ENCODE assay signal across 15 cellular contexts in genomic region chr7:128859232-128860157, GRCh38. TPM values are rescaled to one million over a fixed set of nuclear protein-coding genes. Genes with fewer than 3 reads are reported as not detected.
A peak's percentile ranks its signal among the peaks of the same experiment; 100 is the strongest.
DNase-seq lines count a peak whose midpoint lies in the region; ATAC-seq and TF ChIP-seq lines count a peak whose summit lies in the region.
"Had no signal": no experiment of that assay in that cellular context is flagged by ENCODE, and none has a peak within 500 bp of the region (broad histone marks: within the 10 kb centered on the region; RNA-seq: fewer than 3 reads in every experiment).

No MANE protein-coding gene starts in this region.

- H3K36me3 ChIP-seq in uterus: no peaks in the 10 kb centered on the region
- H3K36me3 ChIP-seq: left lung had no signal

- peaks cover 5% of the 10 kb centered on the region for H3K36me3 Mint-ChIP-seq in activated CD4-positive, alpha-beta memory T cell treated with anti-CD3 and anti-CD28 coated beads, Interleukin-2, amount 10 ng/mL, durations not matched to agents 7 days and 5 days (ENCODE audit: low read depth)
- peaks cover 5% of the 10 kb centered on the region for H3K36me3 Mint-ChIP-seq in activated CD4-positive, alpha-beta memory T cell treated with anti-CD3 and anti-CD28 coated beads for 36 hours
- H3K36me3 Mint-ChIP-seq in chondrocyte (ENCODE audit: low read depth): peaks cover 17% of the 10 kb centered on the region
- H3K36me3 Mint-ChIP-seq in nephron progenitor cell (ENCODE audit: low read depth): peaks cover 1% of the 10 kb centered on the region

- H3K27ac ChIP-seq in uterus: peak overlapping the region; percentile 72 to 84
- H3K27ac ChIP-seq: spleen had no signal

- no peak for DNase-seq in activated CD4-positive, alpha-beta memory T cell treated with anti-CD3 and anti-CD28 coated beads, Interleukin-2, amount 10 ng/mL, durations not matched to agents 7 days and 5 days
- no peak for DNase-seq in activated CD4-positive, alpha-beta memory T cell treated with anti-CD3 and anti-CD28 coated beads for 36 hours
- no peak for DNase-seq in chondrocyte (ENCODE audit: low spot score)
- no peak for DNase-seq in nephron progenitor cell
- DNase-seq in uterus: peak in 1 of 2 donors; percentile 54
- no peak for DNase-seq in GM13976 (ENCODE audit: low spot score)
- no peak for DNase-seq in GM10248 (ENCODE audit: extremely low spot score)
- DNase-seq: DMS153, NCI-H1694, spleen had no signal

- CTCF ChIA-PET in activated CD4-positive, alpha-beta memory T cell treated with anti-CD3 and anti-CD28 coated beads, Interleukin-2, amount 10 ng/mL, durations not matched to agents 7 days and 5 days (lab: Charles Lee): interaction anchor here (2.6 kb wide), 1 partner anchor 24 kb away, joined by 13 read pairs; no protein-coding TSS in a partner anchor
- CTCF ChIA-PET in activated CD4-positive, alpha-beta memory T cell treated with anti-CD3 and anti-CD28 coated beads for 36 hours (lab: Charles Lee): interaction anchor here (0.6 to 1.4 kb wide), 3 partner anchors 17 to 49 kb away, joined by 3 to 9 read pairs (median 7); no protein-coding TSS in a partner anchor
- CTCF ChIA-PET in GM10248 (lab: Yijun Ruan, JAX): interaction anchor here (0.7 to 4.5 kb wide), 6 partner anchors 12 to 359 kb away, joined by 3 to 20 read pairs (median 4); no protein-coding TSS in a partner anchor

- no peaks in the 10 kb centered on the region for H3K27me3 Mint-ChIP-seq in activated CD4-positive, alpha-beta memory T cell treated with anti-CD3 and anti-CD28 coated beads, Interleukin-2, amount 10 ng/mL, durations not matched to agents 7 days and 5 days
- peaks cover 1% of the 10 kb centered on the region for H3K27me3 Mint-ChIP-seq in activated CD4-positive, alpha-beta memory T cell treated with anti-CD3 and anti-CD28 coated beads for 36 hours
- H3K27me3 Mint-ChIP-seq in chondrocyte (ENCODE audit: low read depth): no peaks in the 10 kb centered on the region
- H3K27me3 Mint-ChIP-seq in nephron progenitor cell (ENCODE audit: low read depth, poor library complexity): peaks cover 10% of the 10 kb centered on the region

- in situ Hi-C loops in GM13976 (cut with MboI; ENCODE audit: low sequenced_read_pairs, unreplicated experiment): no loop called here

- intact Hi-C loops in activated CD4-positive, alpha-beta memory T cell treated with anti-CD3 and anti-CD28 coated beads for 36 hours (cut with micrococcal nuclease): loop anchor here (10.0 kb wide), 2 partner anchors 405 to 435 kb away; partner anchors contain the start of gene HILPDA
- intact Hi-C loops in uterus (cut with DNase I; ENCODE audit: low total_unique reads): no loop called here

- ATAC-seq in GM21576 (IDR thresholded peaks at IDR 0.05; ENCODE audit: unreplicated experiment): no peak
- ATAC-seq: left lung had no signal

- H3K4me1 Mint-ChIP-seq in activated CD4-positive, alpha-beta memory T cell treated with anti-CD3 and anti-CD28 coated beads, Interleukin-2, amount 10 ng/mL, durations not matched to agents 7 days and 5 days: peaks cover 29% of the 10 kb centered on the region
- H3K4me1 Mint-ChIP-seq in activated CD4-positive, alpha-beta memory T cell treated with anti-CD3 and anti-CD28 coated beads for 36 hours (ENCODE audit: low read depth): peaks cover 10% of the 10 kb centered on the region
- peaks cover 12% of the 10 kb centered on the region for H3K4me1 Mint-ChIP-seq in chondrocyte (ENCODE audit: low read depth)
- H3K4me1 Mint-ChIP-seq in nephron progenitor cell: peaks cover 43% of the 10 kb centered on the region

- H3K4me3 ChIP-seq in uterus: no peak overlapping the region
- H3K4me3 ChIP-seq: left lung, spleen, testis had no signal

- no peaks in the 10 kb centered on the region for H3K9me3 Mint-ChIP-seq in activated CD4-positive, alpha-beta memory T cell treated with anti-CD3 and anti-CD28 coated beads, Interleukin-2, amount 10 ng/mL, durations not matched to agents 7 days and 5 days
- no peaks in the 10 kb centered on the region for H3K9me3 Mint-ChIP-seq in activated CD4-positive, alpha-beta memory T cell treated with anti-CD3 and anti-CD28 coated beads for 36 hours
- H3K9me3 Mint-ChIP-seq in chondrocyte (ENCODE audit: low read depth) (no peaks in the 10 kb centered on the region), nephron progenitor cell (no peaks in the 10 kb centered on the region)
- H3K9me3 Mint-ChIP-seq: activated T-helper 2 cell treated with anti-CD3 and anti-CD28 coated beads, Interferon-gamma antibody, Interleukin-2, Interleukin-4, amounts not matched to agents 10 μg/mL and 5 μg/mL and 100 μg/mL, durations not matched to agents 14 hours and 24 hours and 36 hours had no signal

- H3K4me3 Mint-ChIP-seq in activated CD4-positive, alpha-beta memory T cell treated with anti-CD3 and anti-CD28 coated beads, Interleukin-2, amount 10 ng/mL, durations not matched to agents 7 days and 5 days: no peak overlapping the region
- no peak overlapping the region for H3K4me3 Mint-ChIP-seq in activated CD4-positive, alpha-beta memory T cell treated with anti-CD3 and anti-CD28 coated beads for 36 hours
- no peak overlapping the region for H3K4me3 Mint-ChIP-seq in chondrocyte (ENCODE audit: unreplicated experiment)
- no peak overlapping the region for H3K4me3 Mint-ChIP-seq in nephron progenitor cell

- no peaks in the 10 kb centered on the region for H3K9me3 ChIP-seq in uterus
- H3K9me3 ChIP-seq: left lung, spleen, testis had no signal

- TF ChIP-seq CTCF in chondrocyte (IDR thresholded peaks at IDR 0.05) (no peak), nephron progenitor cell (IDR thresholded peaks at IDR 0.05) (no peak), uterus (IDR thresholded peaks at IDR 0.05) (no peak), GM13976 (IDR thresholded peaks at IDR 0.05; ENCODE audit: borderline replicate concordance, control extremely low read depth, extremely low read depth, insufficient read depth, missing control alignments) (no peak), GM10248 (IDR thresholded peaks at IDR 0.05; ENCODE audit: control extremely low read depth, extremely low read depth, low read depth, missing control alignments) (no peak)

- TF ChIP-seq POLR2A in uterus (IDR thresholded peaks at IDR 0.05): peak in 1 of 2 donors; percentile 16

- H3K27ac Mint-ChIP-seq in activated CD4-positive, alpha-beta memory T cell treated with anti-CD3 and anti-CD28 coated beads, Interleukin-2, amount 10 ng/mL, durations not matched to agents 7 days and 5 days: peak overlapping the region; percentile 33
- no peak overlapping the region for H3K27ac Mint-ChIP-seq in activated CD4-positive, alpha-beta memory T cell treated with anti-CD3 and anti-CD28 coated beads for 36 hours
- peak overlapping the region; percentile 49 for H3K27ac Mint-ChIP-seq in chondrocyte (ENCODE audit: unreplicated experiment)
- H3K27ac Mint-ChIP-seq in nephron progenitor cell: peak overlapping the region; percentile 81
- H3K27ac Mint-ChIP-seq: activated T-helper 2 cell treated with anti-CD3 and anti-CD28 coated beads, Interferon-gamma antibody, Interleukin-2, Interleukin-4, amounts not matched to agents 10 μg/mL and 5 μg/mL and 100 μg/mL, durations not matched to agents 14 hours and 24 hours and 36 hours had no signal

- POLR2A ChIA-PET in activated CD4-positive, alpha-beta memory T cell treated with anti-CD3 and anti-CD28 coated beads, Interleukin-2, amount 10 ng/mL, durations not matched to agents 7 days and 5 days (lab: Charles Lee): no interaction called here
- POLR2A ChIA-PET in activated CD4-positive, alpha-beta memory T cell treated with anti-CD3 and anti-CD28 coated beads for 36 hours (lab: Charles Lee): no interaction called here
- POLR2A ChIA-PET in GM10248 (lab: Yijun Ruan, JAX): no interaction called here

- peaks cover 12 to 34% of the 10 kb centered on the region in 2 donors for H3K4me1 ChIP-seq in uterus

- H3K27me3 ChIP-seq in uterus: no peaks in the 10 kb centered on the region
- H3K27me3 ChIP-seq: left lung, spleen, testis had no signal

RNA-seq across cellular contexts. Expression of gene ATP6V1F, which starts 3.2 kb away (rescaled TPM):
- total RNA-seq in activated CD4-positive, alpha-beta memory T cell treated with anti-CD3 and anti-CD28 coated beads, Interleukin-2, amount 10 ng/mL, durations not matched to agents 7 days and 5 days: 100 to 1,000 TPM; 124 to 140 TPM
- total RNA-seq in activated CD4-positive, alpha-beta memory T cell treated with anti-CD3 and anti-CD28 coated beads for 36 hours: 100 to 1,000 TPM; 113 to 117 TPM
- total RNA-seq in chondrocyte (139 to 162 TPM (median 154 TPM) in 3 replicates), uterus (100 to 1,000 TPM in 1 of 4 donors, 10 to 100 TPM in 3; 31.2 to 137 (median 61.3) TPM)

RNA-seq across cellular contexts. Expression of gene FLNC, which starts 29.3 kb away (rescaled TPM):
- not detected for total RNA-seq in activated CD4-positive, alpha-beta memory T cell treated with anti-CD3 and anti-CD28 coated beads, Interleukin-2, amount 10 ng/mL, durations not matched to agents 7 days and 5 days
- total RNA-seq in activated CD4-positive, alpha-beta memory T cell treated with anti-CD3 and anti-CD28 coated beads for 36 hours: under 1 TPM in 1 of 2 experiments, not detected in 1; 0.05 TPM
- 72.3 to 119 TPM (median 118 TPM) in 3 replicates for total RNA-seq in chondrocyte
- total RNA-seq in uterus: 100 to 1,000 TPM in 2 of 4 donors, 10 to 100 TPM in 2; 16.5 to 126 (median 105) TPM
- total RNA-seq: activated T-helper 2 cell treated with anti-CD3 and anti-CD28 coated beads, Interferon-gamma antibody, Interleukin-2, Interleukin-4, amounts not matched to agents 10 μg/mL and 5 μg/mL and 100 μg/mL, durations not matched to agents 14 hours and 24 hours and 36 hours had no signal

RNA-seq across cellular contexts. Expression of gene KCP, which starts 51.0 kb away (rescaled TPM):
- total RNA-seq in activated CD4-positive, alpha-beta memory T cell treated with anti-CD3 and anti-CD28 coated beads, Interleukin-2, amount 10 ng/mL, durations not matched to agents 7 days and 5 days: under 1 TPM; 0.20 to 0.33 TPM
- total RNA-seq in activated CD4-positive, alpha-beta memory T cell treated with anti-CD3 and anti-CD28 coated beads for 36 hours: under 1 TPM; 0.05 to 0.12 TPM
- 1.3 to 1.5 TPM in 2 of 3 replicates, not detected in the other for total RNA-seq in chondrocyte
- total RNA-seq in uterus: 1 to 10 TPM in 1 of 4 donors, under 1 TPM in 1, not detected in 2; 0.18 to 3.5 TPM
- total RNA-seq: activated T-helper 2 cell treated with anti-CD3 and anti-CD28 coated beads, Interferon-gamma antibody, Interleukin-2, Interleukin-4, amounts not matched to agents 10 μg/mL and 5 μg/mL and 100 μg/mL, durations not matched to agents 14 hours and 24 hours and 36 hours; endothelial cell of umbilical vein had no signal

Comparison
In these comparisons a context has a peak if more than half of its experiments do, and no peak if none do; other contexts are left out.
1. RNA of gene FLNC, which starts 29.3 kb away (total RNA-seq): 72.3 to 119 TPM in chondrocyte and 16.5 to 126 TPM in uterus; 0.05 TPM in activated CD4-positive, alpha-beta memory T cell treated with anti-CD3 and anti-CD28 coated beads for 36 hours and not detected in activated CD4-positive, alpha-beta memory T cell treated with anti-CD3 and anti-CD28 coated beads, Interleukin-2, amount 10 ng/mL, durations not matched to agents 7 days and 5 days; every median in the first group is over 10 times any median in the second.